16 cellular contexts compared by ENCODE assay signal in genomic region chr20:44912189-44912588, GRCh38. TPM values are rescaled to one million over a fixed set of nuclear protein-coding genes. Genes with fewer than 3 reads are reported as not detected.
A peak's percentile ranks its signal among the peaks of the same experiment; 100 is the strongest.
DNase-seq lines count a peak whose midpoint lies in the region; ATAC-seq and TF ChIP-seq lines count a peak whose summit lies in the region.
"Had no signal": no experiment of that assay in that cellular context is flagged by ENCODE, and none has a peak within 500 bp of the region (broad histone marks: within the 10 kb centered on the region; RNA-seq: fewer than 3 reads in every experiment).

No MANE protein-coding gene starts in this region.

- H3K9me3 ChIP-seq in T-helper 17 cell (ENCODE audit: control insufficient read depth, low read length, poor library complexity, severe bottlenecking), result no peaks in the 10 kb centered on the region
- H3K9me3 ChIP-seq: BLaER1 treated with 17β-estradiol and CSF1 and Interleukin-3, amounts not matched to agents 10 nM and 100 nM; uterus had no signal

- CTCF ChIA-PET in activated naive CD4-positive, alpha-beta T cell treated with anti-CD3 and anti-CD28 coated beads, Interleukin-2, amount 10 ng/mL, durations not matched to agents 7 days and 5 days (lab: Charles Lee), result interaction anchor here (0.7 to 2.1 kb wide), 2 partner anchors 24 to 184 kb away, joined by 3 to 9 read pairs; no protein-coding TSS in a partner anchor

- no peak for ATAC-seq in T-helper 17 cell

- peaks cover 49% of the 10 kb centered on the region for H3K4me1 Mint-ChIP-seq in activated naive CD4-positive, alpha-beta T cell treated with anti-CD3 and anti-CD28 coated beads, Interleukin-2, amount 10 ng/mL, durations not matched to agents 7 days and 5 days
- peaks cover 23% of the 10 kb centered on the region for H3K4me1 Mint-ChIP-seq in T-helper 17 cell
- H3K4me1 Mint-ChIP-seq in osteocyte (ENCODE audit: unreplicated experiment), result peaks cover 19% of the 10 kb centered on the region

- H3K4me3 Mint-ChIP-seq in activated naive CD4-positive, alpha-beta T cell treated with anti-CD3 and anti-CD28 coated beads, Interleukin-2, amount 10 ng/mL, durations not matched to agents 7 days and 5 days, result peak overlapping the region; percentile 16
- H3K4me3 Mint-ChIP-seq in T-helper 17 cell (no peak overlapping the region), osteocyte (ENCODE audit: unreplicated experiment) (peak overlapping the region; percentile 38)
- H3K4me3 Mint-ChIP-seq: activated naive CD4-positive, alpha-beta T cell treated with anti-CD3 and anti-CD28 coated beads for 36 hours had no signal

- TF ChIP-seq CTCF in osteocyte (IDR thresholded peaks at IDR 0.05), result no peak

- DNase-seq in activated naive CD4-positive, alpha-beta T cell treated with anti-CD3 and anti-CD28 coated beads, Interleukin-2, amount 10 ng/mL, durations not matched to agents 7 days and 5 days, result no peak
- DNase-seq in activated naive CD4-positive, alpha-beta T cell treated with anti-CD3 and anti-CD28 coated beads, Interleukin-2, amount 50 U/mL, for 16 hours, result no peak
- DNase-seq in T-helper 17 cell, result no peak
- no peak for DNase-seq in osteocyte (ENCODE audit: extremely low spot score, unreplicated experiment)
- DNase-seq in dedifferentiated amniotic fluid mesenchymal stem cell (ENCODE audit: extremely low spot score), result no peak
- DNase-seq in hippocampal formation (lab: John Stamatoyannopoulos, UW), result no peak
- DNase-seq: activated CD4-positive, alpha-beta T cell treated with anti-CD3 and anti-CD28 coated beads, Interleukin-2, amount 10 ng/mL, durations not matched to agents 24 days and 14 days; activated naive CD4-positive, alpha-beta T cell treated with anti-CD3 and anti-CD28 coated beads for 36 hours; effector CD8-positive, alpha-beta T cell; GDM1; GOT3; NCI-H1092; NCI-H2081; NCI-H446; uterus had no signal

- H3K9me3 Mint-ChIP-seq in activated naive CD4-positive, alpha-beta T cell treated with anti-CD3 and anti-CD28 coated beads, Interleukin-2, amount 10 ng/mL, durations not matched to agents 7 days and 5 days, result no peaks in the 10 kb centered on the region
- no peaks in the 10 kb centered on the region for H3K9me3 Mint-ChIP-seq in osteocyte (ENCODE audit: unreplicated experiment)
- H3K9me3 Mint-ChIP-seq: activated CD4-positive, alpha-beta T cell treated with anti-CD3 and anti-CD28 coated beads, Interleukin-2, amount 10 ng/mL, durations not matched to agents 24 days and 14 days; activated naive CD4-positive, alpha-beta T cell treated with anti-CD3 and anti-CD28 coated beads for 36 hours had no signal

- H3K36me3 Mint-ChIP-seq in activated naive CD4-positive, alpha-beta T cell treated with anti-CD3 and anti-CD28 coated beads, Interleukin-2, amount 10 ng/mL, durations not matched to agents 7 days and 5 days, result peaks cover 35% of the 10 kb centered on the region
- H3K36me3 Mint-ChIP-seq in T-helper 17 cell (ENCODE audit: low read depth), result peaks cover 2% of the 10 kb centered on the region
- peaks cover 32% of the 10 kb centered on the region for H3K36me3 Mint-ChIP-seq in osteocyte (ENCODE audit: unreplicated experiment)

- H3K27ac Mint-ChIP-seq in activated naive CD4-positive, alpha-beta T cell treated with anti-CD3 and anti-CD28 coated beads, Interleukin-2, amount 10 ng/mL, durations not matched to agents 7 days and 5 days, result no peak overlapping the region
- H3K27ac Mint-ChIP-seq in T-helper 17 cell (peak overlapping the region; percentile 11), osteocyte (ENCODE audit: unreplicated experiment) (no peak overlapping the region)
- H3K27ac Mint-ChIP-seq: activated CD4-positive, alpha-beta T cell treated with anti-CD3 and anti-CD28 coated beads, Interleukin-2, amount 10 ng/mL, durations not matched to agents 24 days and 14 days; activated naive CD4-positive, alpha-beta T cell treated with anti-CD3 and anti-CD28 coated beads for 36 hours had no signal

- H3K27me3 Mint-ChIP-seq in activated naive CD4-positive, alpha-beta T cell treated with anti-CD3 and anti-CD28 coated beads, Interleukin-2, amount 10 ng/mL, durations not matched to agents 7 days and 5 days, result no peaks in the 10 kb centered on the region
- H3K27me3 Mint-ChIP-seq in T-helper 17 cell, result no peaks in the 10 kb centered on the region
- no peaks in the 10 kb centered on the region for H3K27me3 Mint-ChIP-seq in osteocyte (ENCODE audit: unreplicated experiment)
- H3K27me3 Mint-ChIP-seq: activated CD4-positive, alpha-beta T cell treated with anti-CD3 and anti-CD28 coated beads, Interleukin-2, amount 10 ng/mL, durations not matched to agents 24 days and 14 days had no signal

RNA-seq across cellular contexts. Expression of gene PABPC1L, which starts 2.3 kb away (rescaled TPM):
- total RNA-seq in T-helper 17 cell, result 10 to 100 TPM; 37.5 to 60.3 TPM
- total RNA-seq in osteocyte, result 56.1 and 65.3 TPM in 2 replicates

RNA-seq across cellular contexts. Expression of gene YWHAB, which starts 26.7 kb away (rescaled TPM):
- 100 to 1,000 TPM; 171 to 176 TPM for total RNA-seq in T-helper 17 cell
- total RNA-seq in osteocyte, result 203 and 205 TPM in 2 replicates

RNA-seq across cellular contexts. Expression of gene TOMM34, which starts 48.0 kb away (rescaled TPM):
- total RNA-seq in T-helper 17 cell (1 to 10 TPM; 9.1 to 9.2 TPM), osteocyte (23.7 and 24.0 TPM in 2 replicates)

RNA-seq across cellular contexts. Expression of gene STK4, which starts 54.1 kb away (rescaled TPM):
- total RNA-seq in T-helper 17 cell (100 to 1,000 TPM; 271 to 280 TPM), osteocyte (25.3 and 29.7 TPM in 2 replicates)
